10 cellular contexts compared by ENCODE assay signal in the genomic region with DNA sequence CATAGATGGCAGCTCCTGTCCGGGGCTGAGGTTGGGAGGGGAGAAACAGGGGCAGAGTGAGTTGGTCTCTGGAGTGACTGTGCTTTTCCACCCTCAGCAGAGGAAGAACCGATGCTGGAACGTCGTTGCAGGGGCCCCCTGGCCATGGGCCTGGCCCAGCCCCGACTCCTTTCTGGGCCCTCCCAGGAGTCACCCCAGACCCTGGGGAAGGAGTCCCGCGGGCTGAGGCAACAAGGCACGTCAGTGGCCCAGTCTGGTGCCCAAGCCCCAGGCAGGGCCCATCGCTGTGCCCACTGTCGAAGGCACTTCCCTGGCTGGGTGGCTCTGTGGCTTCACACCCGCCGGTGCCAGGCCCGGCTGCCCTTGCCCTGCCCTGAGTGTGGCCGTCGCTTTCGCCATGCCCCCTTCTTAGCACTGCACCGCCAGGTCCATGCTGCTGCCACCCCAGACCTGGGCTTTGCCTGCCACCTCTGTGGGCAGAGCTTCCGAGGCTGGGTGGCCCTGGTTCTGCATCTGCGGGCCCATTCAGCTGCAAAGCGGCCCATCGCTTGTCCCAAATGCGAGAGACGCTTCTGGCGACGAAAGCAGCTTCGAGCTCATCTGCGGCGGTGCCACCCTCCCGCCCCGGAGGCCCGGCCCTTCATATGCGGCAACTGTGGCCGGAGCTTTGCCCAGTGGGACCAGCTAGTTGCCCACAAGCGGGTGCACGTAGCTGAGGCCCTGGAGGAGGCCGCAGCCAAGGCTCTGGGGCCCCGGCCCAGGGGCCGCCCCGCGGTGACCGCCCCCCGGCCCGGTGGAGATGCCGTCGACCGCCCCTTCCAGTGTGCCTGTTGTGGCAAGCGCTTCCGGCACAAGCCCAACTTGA. TPM values are rescaled to one million over a fixed set of nuclear protein-coding genes. Genes with fewer than 3 reads are reported as not detected.
DNase-seq lines count a peak whose midpoint lies in the region; ATAC-seq, FAIRE-seq and TF ChIP-seq lines count a peak whose summit lies in the region.
"Had no signal": no experiment of that assay in that cellular context is flagged by ENCODE, and none has a peak within 500 bp of the region (broad histone marks: within the 10 kb centered on the region; RNA-seq: fewer than 3 reads in every experiment).

No MANE protein-coding gene starts in this region.

- POLR2A ChIA-PET in HepG2 (lab: Yijun Ruan, JAX) = interaction anchor here (0.6 to 6.8 kb wide), 12 partner anchors 8 to 533 kb away, joined by 3 to 141 read pairs (median 22); a partner anchor contains a TSS

- intact Hi-C loops in HepG2 (cut with micrococcal nuclease; ENCODE audit: unreplicated experiment) = no loop called here
- intact Hi-C loops in right lobe of liver (cut with DNase I) = no loop called here
- intact Hi-C loops in transverse colon (cut with DNase I; ENCODE audit: low total_unique reads) = no loop called here

- TF ChIP-seq RAD21 in HepG2 (CRISPR knock-in tag; IDR thresholded peaks at IDR 0.05) = no peak

- no peaks in the 10 kb centered on the region for H3K27me3 ChIP-seq in HepG2 (ENCODE audit: control insufficient read depth in 1 of 2, insufficient read depth in 2 of 2, low read length in 2 of 2)
- no peaks in the 10 kb centered on the region for H3K27me3 ChIP-seq in right lobe of liver
- no peaks in the 10 kb centered on the region for H3K27me3 ChIP-seq in hepatocyte
- H3K27me3 ChIP-seq in transverse colon = no peaks in the 10 kb centered on the region
- H3K27me3 ChIP-seq: MG63 had no signal

- no peak overlapping the region for H2AFZ ChIP-seq in HepG2 (ENCODE audit: low read length)
- H2AFZ ChIP-seq in hepatocyte = no peak overlapping the region

- peaks cover 5 to 27% of the 10 kb centered on the region in 2 experiments; a peak in 4 of 5 replicates for H3K36me3 ChIP-seq in HepG2 (replicated peaks in 1 of 2; ENCODE audit: control insufficient read depth in 1 of 2, insufficient read depth in 2 of 2, low read length in 2 of 2)
- H3K36me3 ChIP-seq in right lobe of liver = peaks cover 0 to 28% (median 10%) of the 10 kb centered on the region in 4 donors
- no peaks in the 10 kb centered on the region for H3K36me3 ChIP-seq in hepatocyte (replicated peaks; ENCODE audit: insufficient read depth, low read depth)
- H3K36me3 ChIP-seq in transverse colon = no peaks in the 10 kb centered on the region

- TF ChIP-seq EP300 in HepG2 (IDR thresholded peaks at IDR 0.05; ENCODE audit: low read depth in 2 of 2, low read length in 2 of 2) = no peak
- TF ChIP-seq EP300 in HepG2 (CRISPR knock-in tag; IDR thresholded peaks at IDR 0.05; ENCODE audit: borderline replicate concordance) = no peak
- TF ChIP-seq EP300 in transverse colon (IDR thresholded peaks at IDR 0.05; ENCODE audit: low read depth) = no peak

- H3K27ac ChIP-seq in HepG2 (ENCODE audit: extremely low read length, insufficient read depth, low read length) (peak overlapping the region; percentile 100), right lobe of liver (no peak overlapping the region), hepatocyte (peak overlapping the region; percentile 96), transverse colon (peak overlapping the region; percentile 93 to 99 (median 97))

- peaks cover 64% of the 10 kb centered on the region for H3K4me1 ChIP-seq in HepG2 (ENCODE audit: insufficient read depth, low read length)
- peaks cover 0 to 40% (median 15%) of the 10 kb centered on the region in 4 donors for H3K4me1 ChIP-seq in right lobe of liver
- H3K4me1 ChIP-seq in hepatocyte (ENCODE audit: insufficient read depth) = peaks cover 42% of the 10 kb centered on the region
- peaks cover 24 to 85% (median 61%) of the 10 kb centered on the region in 4 donors for H3K4me1 ChIP-seq in transverse colon

- 93% methylated on average over 15 of the region's 48 CpGs for WGBS in HepG2 (ENCODE audit: low lambda C conversion rate)
- WGBS in right lobe of liver (ENCODE audit: insufficient coverage, low coverage, low lambda C conversion rate, missing lambda C conversion rate) = 73% methylated on average over 2 of the region's 48 CpGs
- WGBS in hepatocyte (ENCODE audit: low lambda C conversion rate, missing lambda C conversion rate) = 94% methylated on average over 42 of the region's 48 CpGs
- 73% methylated on average over 26 of the region's 48 CpGs; no CpG with 5 or more reads in 1 of the 2 donors for WGBS in transverse colon (ENCODE audit: low coverage in 1 of 2), 2 donors

- H3K4me3 ChIP-seq in HepG2 (replicated peaks in 1 of 3; ENCODE audit: insufficient read depth in 1 of 3, low read depth in 2 of 3, low read length in 3 of 3) = peak overlapping the region in 1 of 3 experiments; percentile 82; a peak in 1 of 6 replicates
- H3K4me3 ChIP-seq in right lobe of liver = no peak overlapping the region
- no peak overlapping the region for H3K4me3 ChIP-seq in hepatocyte
- peak overlapping the region in 3 of 4 donors; percentile 16 to 90 (median 70) for H3K4me3 ChIP-seq in transverse colon
- H3K4me3 ChIP-seq: MG63 had no signal

- no peaks in the 10 kb centered on the region for H3K9me2 ChIP-seq in hepatocyte (replicated peaks; ENCODE audit: insufficient read depth)

- no peak for ATAC-seq in HepG2
- ATAC-seq in right lobe of liver = no peak
- no peak for ATAC-seq in GM19023 (IDR thresholded peaks at IDR 0.05; ENCODE audit: unreplicated experiment)

- no peak for FAIRE-seq in HepG2 (lab: Jason Lieb, UNC)

- CTCF ChIA-PET in HepG2 (lab: Yijun Ruan, JAX; ENCODE audit: low intra/inter-chr PET ratio, low total read pairs) = no interaction called here

- H3K9me3 ChIP-seq in HepG2 (ENCODE audit: low read length) = no peaks in the 10 kb centered on the region
- no peaks in the 10 kb centered on the region for H3K9me3 ChIP-seq in right lobe of liver
- no peaks in the 10 kb centered on the region for H3K9me3 ChIP-seq in hepatocyte (ENCODE audit: low read depth)
- no peaks in the 10 kb centered on the region for H3K9me3 ChIP-seq in transverse colon
- H3K9me3 ChIP-seq: MG63 had no signal

- H3K4me2 ChIP-seq in HepG2 (ENCODE audit: low read depth, low read length) (peak overlapping the region; percentile 99), hepatocyte (peak overlapping the region; percentile 94)

- in situ Hi-C loops in HepG2 (cut with HindIII; ENCODE audit: extremely low pct_ligation_motif_present, low pct_unique_long_range_greater_than_20kb) = no loop called here
- in situ Hi-C loops in transverse colon (cut with MboI; ENCODE audit: low pct_ligation_motif_present in 1 of 4, low pct_unique_long_range_greater_than_20kb in 1 of 4, low sequenced_read_pairs in 3 of 4) = no loop called here

- TF ChIP-seq POLR2A in HepG2 (IDR thresholded peaks at IDR 0.05; ENCODE audit: insufficient read depth in 1 of 2, low read depth in 2 of 2, low read length in 2 of 2) = peak in 1 of 2 experiments; percentile 36; a peak in 1 of 4 replicates
- TF ChIP-seq POLR2A in right lobe of liver (IDR thresholded peaks at IDR 0.05) = no peak
- no peak for TF ChIP-seq POLR2A in transverse colon (IDR thresholded peaks at IDR 0.05)

- TF ChIP-seq CTCF in HepG2 (CRISPR knock-in tag; IDR thresholded peaks at IDR 0.05) (no peak), right lobe of liver (IDR thresholded peaks at IDR 0.05) (no peak), hepatocyte (IDR thresholded peaks at IDR 0.05; ENCODE audit: poor library complexity) (no peak), transverse colon (IDR thresholded peaks at IDR 0.05) (no peak)

- BruUV-seq in HepG2 (replicated peaks; lab: Mats Ljungman, UMichigan) = no TSS peak

- peaks cover 38% of the 10 kb centered on the region for H3K79me2 ChIP-seq in HepG2 (ENCODE audit: insufficient read depth, low read length)
- H3K79me2 ChIP-seq in hepatocyte = peaks cover 78% of the 10 kb centered on the region

- DNase-seq in HepG2 (ENCODE audit: low spot score) (no peak), right lobe of liver (no peak), hepatocyte (ENCODE audit: low spot score) (no peak), transverse colon (no peak), hepatic stellate cell (ENCODE audit: low spot score) (no peak)
- DNase-seq: activated naive CD4-positive, alpha-beta T cell; MG63; midbrain; stimulated activated CD4-positive, alpha-beta T cell treated with anti-CD3 and anti-CD28 coated beads, Interleukin-2, amount 100 ng/mL, for 48 hours had no signal

- no peak overlapping the region for H3K9ac ChIP-seq in HepG2 (ENCODE audit: insufficient read depth, low read depth, low read length)

- H4K20me1 ChIP-seq in HepG2 (ENCODE audit: insufficient read depth, low read length) = peaks cover 8% of the 10 kb centered on the region; the same call in 1 of the 2 replicates
- no peaks in the 10 kb centered on the region for H4K20me1 ChIP-seq in hepatocyte (ENCODE audit: insufficient read depth, poor library complexity, severe bottlenecking)

RNA-seq across cellular contexts. Expression of a gene that starts 2.7 kb away (rescaled TPM):
- total RNA-seq in HepG2 (2016; rRNA removed; fragmentation: Illumina TruSeq; extraction: Trizol) (86.4 and 108 TPM in 2 replicates), right lobe of liver (100 to 1,000 TPM in 2 of 6 experiments, 10 to 100 TPM in 4; 56.2 to 133 (median 73.5) TPM), hepatocyte (75.5 and 79.1 TPM in 2 replicates), transverse colon (100 to 1,000 TPM; 182 to 414 (median 247) TPM)
- 34.3 and 36.1 TPM in 2 replicates for total RNA-seq in HepG2 (2016; cell fraction: cytosol; rRNA removed; fragmentation: Illumina TruSeq; extraction: Trizol; ENCODE audit: low read depth)
- total RNA-seq in HepG2 (2016; cell fraction: insoluble cytoplasmic fraction; rRNA removed; fragmentation: Illumina TruSeq; extraction: Trizol) = 77.5 and 106 TPM in 2 replicates
- total RNA-seq in HepG2 (2016; cell fraction: membrane; rRNA removed; fragmentation: Illumina TruSeq; extraction: Trizol) = 112 and 119 TPM in 2 replicates
- 81.1 and 91.5 TPM in 2 replicates for total RNA-seq in HepG2 (2016; cell fraction: nucleus; rRNA removed; fragmentation: Illumina TruSeq; extraction: Trizol)
- polyA plus RNA-seq in HepG2 (2011; rRNA removed) (69.9 and 87.9 TPM in 2 replicates), hepatocyte (102 and 107 TPM in 2 replicates)
- 58.9 and 82.1 TPM in 2 replicates for polyA plus RNA-seq in HepG2 (2011; cell fraction: cytosol; rRNA removed)
- 189 and 195 TPM in 2 replicates for polyA plus RNA-seq in HepG2 (2011; cell fraction: nucleus; rRNA removed)
- 52.5 and 64.7 TPM in 2 replicates for polyA plus RNA-seq in HepG2 (2012)
- polyA plus RNA-seq in HepG2 (2016; cell fraction: cytosol; fragmentation: Illumina TruSeq; extraction: Trizol; ENCODE audit: low read depth) = 22.0 and 24.7 TPM in 2 replicates
- 82.2 and 105 TPM in 2 replicates for polyA plus RNA-seq in HepG2 (2016; cell fraction: insoluble cytoplasmic fraction; fragmentation: Illumina TruSeq; extraction: Trizol; ENCODE audit: low read depth)
- polyA plus RNA-seq in HepG2 (2016; cell fraction: membrane; fragmentation: Illumina TruSeq; extraction: Trizol; ENCODE audit: low read depth) = 77.8 and 77.9 TPM in 2 replicates
- polyA plus RNA-seq in HepG2 (2016; cell fraction: nucleus; fragmentation: Illumina TruSeq; extraction: Trizol; ENCODE audit: insufficient read depth, low read depth) = 138 and 155 TPM in 2 replicates
- polyA minus RNA-seq in HepG2 (2011; rRNA and poly(A)+ RNA removed; ENCODE audit: low replicate concordance) = 81.7 and 98.0 TPM in 2 replicates
- 35.3 and 35.6 TPM in 2 replicates for polyA minus RNA-seq in HepG2 (2011; cell fraction: cytosol; rRNA and poly(A)+ RNA removed)
- 50.5 and 54.6 TPM in 2 replicates for polyA minus RNA-seq in HepG2 (2011; cell fraction: nucleus; rRNA and poly(A)+ RNA removed)

RNA-seq across cellular contexts. Expression of a gene that starts 7.8 kb away (rescaled TPM):
- total RNA-seq in HepG2 (2016; rRNA removed; fragmentation: Illumina TruSeq; extraction: Trizol) (3.1 and 4.5 TPM in 2 replicates), right lobe of liver (1 to 10 TPM in 3 of 6 experiments, under 1 TPM in 3; 0.44 to 1.6 (median 0.96) TPM), hepatocyte (5.2 and 8.3 TPM in 2 replicates), transverse colon (10 to 100 TPM in 3 of 4 donors, 1 to 10 TPM in 1; 8.9 to 75.2 (median 15.2) TPM)
- 0.71 TPM in 2 replicates for total RNA-seq in HepG2 (2016; cell fraction: cytosol; rRNA removed; fragmentation: Illumina TruSeq; extraction: Trizol; ENCODE audit: low read depth)
- total RNA-seq in HepG2 (2016; cell fraction: insoluble cytoplasmic fraction; rRNA removed; fragmentation: Illumina TruSeq; extraction: Trizol) = 3.6 and 3.8 TPM in 2 replicates
- 1.9 and 2.5 TPM in 2 replicates for total RNA-seq in HepG2 (2016; cell fraction: membrane; rRNA removed; fragmentation: Illumina TruSeq; extraction: Trizol)
- 1.8 and 3.2 TPM in 2 replicates for total RNA-seq in HepG2 (2016; cell fraction: nucleus; rRNA removed; fragmentation: Illumina TruSeq; extraction: Trizol)
- polyA plus RNA-seq in HepG2 (2011; rRNA removed) (3.2 and 3.8 TPM in 2 replicates), hepatocyte (6.2 and 10.6 TPM in 2 replicates)
- 2.6 and 4.5 TPM in 2 replicates for polyA plus RNA-seq in HepG2 (2011; cell fraction: cytosol; rRNA removed)
- polyA plus RNA-seq in HepG2 (2011; cell fraction: nucleus; rRNA removed) = 5.8 and 5.9 TPM in 2 replicates
- 2.1 and 3.1 TPM in 2 replicates for polyA plus RNA-seq in HepG2 (2012)
- polyA plus RNA-seq in HepG2 (2016; cell fraction: cytosol; fragmentation: Illumina TruSeq; extraction: Trizol; ENCODE audit: low read depth) = 0.67 and 0.68 TPM in 2 replicates
- polyA plus RNA-seq in HepG2 (2016; cell fraction: insoluble cytoplasmic fraction; fragmentation: Illumina TruSeq; extraction: Trizol; ENCODE audit: low read depth) = 3.7 and 4.2 TPM in 2 replicates
- 1.2 and 1.8 TPM in 2 replicates for polyA plus RNA-seq in HepG2 (2016; cell fraction: membrane; fragmentation: Illumina TruSeq; extraction: Trizol; ENCODE audit: low read depth)
- 5.2 and 9.1 TPM in 2 replicates for polyA plus RNA-seq in HepG2 (2016; cell fraction: nucleus; fragmentation: Illumina TruSeq; extraction: Trizol; ENCODE audit: insufficient read depth, low read depth)
- polyA minus RNA-seq in HepG2 (2011; rRNA and poly(A)+ RNA removed; ENCODE audit: low replicate concordance) = 0.37 and 3.7 TPM in 2 replicates
- polyA minus RNA-seq in HepG2 (2011; cell fraction: cytosol; rRNA and poly(A)+ RNA removed) = 2.5 and 3.9 TPM in 2 replicates
- 1.8 and 2.4 TPM in 2 replicates for polyA minus RNA-seq in HepG2 (2011; cell fraction: nucleus; rRNA and poly(A)+ RNA removed)

RNA-seq across cellular contexts. Expression of a gene that starts 29.9 kb away (rescaled TPM):
- total RNA-seq in HepG2 (2016; rRNA removed; fragmentation: Illumina TruSeq; extraction: Trizol) = 94.6 and 172 TPM in 2 replicates
- total RNA-seq in HepG2 (2016; cell fraction: cytosol; rRNA removed; fragmentation: Illumina TruSeq; extraction: Trizol; ENCODE audit: low read depth) = 63.6 and 75.7 TPM in 2 replicates
- total RNA-seq in HepG2 (2016; cell fraction: insoluble cytoplasmic fraction; rRNA removed; fragmentation: Illumina TruSeq; extraction: Trizol) = 93.3 and 178 TPM in 2 replicates
- 68.9 and 86.6 TPM in 2 replicates for total RNA-seq in HepG2 (2016; cell fraction: membrane; rRNA removed; fragmentation: Illumina TruSeq; extraction: Trizol)
- total RNA-seq in HepG2 (2016; cell fraction: nucleus; rRNA removed; fragmentation: Illumina TruSeq; extraction: Trizol) = 126 and 156 TPM in 2 replicates
- polyA plus RNA-seq in HepG2 (2011; rRNA removed) = 134 and 157 TPM in 2 replicates
- 197 and 233 TPM in 2 replicates for polyA plus RNA-seq in HepG2 (2011; cell fraction: cytosol; rRNA removed)
- polyA plus RNA-seq in HepG2 (2011; cell fraction: nucleus; rRNA removed) = 164 and 202 TPM in 2 replicates
- 37.9 and 77.4 TPM in 2 replicates for polyA plus RNA-seq in HepG2 (2012)
- polyA plus RNA-seq in HepG2 (2016; cell fraction: cytosol; fragmentation: Illumina TruSeq; extraction: Trizol; ENCODE audit: low read depth) = 96.7 and 115 TPM in 2 replicates
- polyA plus RNA-seq in HepG2 (2016; cell fraction: insoluble cytoplasmic fraction; fragmentation: Illumina TruSeq; extraction: Trizol; ENCODE audit: low read depth) = 134 and 138 TPM in 2 replicates
- 82.1 and 99.5 TPM in 2 replicates for polyA plus RNA-seq in HepG2 (2016; cell fraction: membrane; fragmentation: Illumina TruSeq; extraction: Trizol; ENCODE audit: low read depth)
- polyA plus RNA-seq in HepG2 (2016; cell fraction: nucleus; fragmentation: Illumina TruSeq; extraction: Trizol; ENCODE audit: insufficient read depth, low read depth) = 420 and 455 TPM in 2 replicates
- polyA minus RNA-seq in HepG2 (2011; rRNA and poly(A)+ RNA removed; ENCODE audit: low replicate concordance) = 22.1 TPM in 1 of 2 replicates, not detected in the other
- 17.4 and 20.0 TPM in 2 replicates for polyA minus RNA-seq in HepG2 (2011; cell fraction: cytosol; rRNA and poly(A)+ RNA removed)
- polyA minus RNA-seq in HepG2 (2011; cell fraction: nucleus; rRNA and poly(A)+ RNA removed) = 6.1 and 7.3 TPM in 2 replicates
- 100 to 1,000 TPM; 552 to 948 (median 788) TPM for total RNA-seq in right lobe of liver
- total RNA-seq in hepatocyte = 104 and 122 TPM in 2 replicates
- 164 and 187 TPM in 2 replicates for polyA plus RNA-seq in hepatocyte
- total RNA-seq in transverse colon = 100 to 1,000 TPM in 2 of 4 donors, 10 to 100 TPM in 2; 84.2 to 124 (median 102) TPM

RNA-seq across cellular contexts. Expression of a gene that starts 48.0 kb away (rescaled TPM):
- total RNA-seq in HepG2 (2016; rRNA removed; fragmentation: Illumina TruSeq; extraction: Trizol) = 4.1 and 7.5 TPM in 2 replicates
- 7.2 and 7.8 TPM in 2 replicates for total RNA-seq in HepG2 (2016; cell fraction: cytosol; rRNA removed; fragmentation: Illumina TruSeq; extraction: Trizol; ENCODE audit: low read depth)
- 3.7 and 6.7 TPM in 2 replicates for total RNA-seq in HepG2 (2016; cell fraction: insoluble cytoplasmic fraction; rRNA removed; fragmentation: Illumina TruSeq; extraction: Trizol)
- total RNA-seq in HepG2 (2016; cell fraction: membrane; rRNA removed; fragmentation: Illumina TruSeq; extraction: Trizol) = 4.8 and 5.6 TPM in 2 replicates
- 17.1 and 19.7 TPM in 2 replicates for total RNA-seq in HepG2 (2016; cell fraction: nucleus; rRNA removed; fragmentation: Illumina TruSeq; extraction: Trizol)
- 3.2 and 3.8 TPM in 2 replicates for polyA plus RNA-seq in HepG2 (2011; rRNA removed)
- polyA plus RNA-seq in HepG2 (2011; cell fraction: cytosol; rRNA removed) = 2.5 and 2.7 TPM in 2 replicates
- 4.0 and 4.3 TPM in 2 replicates for polyA plus RNA-seq in HepG2 (2011; cell fraction: nucleus; rRNA removed)
- 1.2 and 1.4 TPM in 2 replicates for polyA plus RNA-seq in HepG2 (2012)
- 0.95 and 2.7 TPM in 2 replicates for polyA plus RNA-seq in HepG2 (2016; cell fraction: cytosol; fragmentation: Illumina TruSeq; extraction: Trizol; ENCODE audit: low read depth)
- 1.9 and 3.9 TPM in 2 replicates for polyA plus RNA-seq in HepG2 (2016; cell fraction: insoluble cytoplasmic fraction; fragmentation: Illumina TruSeq; extraction: Trizol; ENCODE audit: low read depth)
- polyA plus RNA-seq in HepG2 (2016; cell fraction: membrane; fragmentation: Illumina TruSeq; extraction: Trizol; ENCODE audit: low read depth) = 1.4 and 1.6 TPM in 2 replicates
- polyA plus RNA-seq in HepG2 (2016; cell fraction: nucleus; fragmentation: Illumina TruSeq; extraction: Trizol; ENCODE audit: insufficient read depth, low read depth) = 4.9 and 8.0 TPM in 2 replicates
- polyA minus RNA-seq in HepG2 (2011; rRNA and poly(A)+ RNA removed; ENCODE audit: low replicate concordance) = 10.0 and 39.9 TPM in 2 replicates
- polyA minus RNA-seq in HepG2 (2011; cell fraction: cytosol; rRNA and poly(A)+ RNA removed) = 2.6 and 3.3 TPM in 2 replicates
- polyA minus RNA-seq in HepG2 (2011; cell fraction: nucleus; rRNA and poly(A)+ RNA removed) = 44.3 and 59.4 TPM in 2 replicates
- total RNA-seq in right lobe of liver = 10 to 100 TPM; 30.0 to 36.5 (median 32.7) TPM
- total RNA-seq in hepatocyte = 17.7 and 18.6 TPM in 2 replicates
- polyA plus RNA-seq in hepatocyte = 7.8 and 11.9 TPM in 2 replicates
- total RNA-seq in transverse colon = 10 to 100 TPM; 19.9 to 71.1 (median 42.7) TPM

RNA-seq across cellular contexts. Expression of a gene that starts 48.2 kb away (rescaled TPM):
- total RNA-seq in HepG2 (2016; rRNA removed; fragmentation: Illumina TruSeq; extraction: Trizol) (34.8 and 38.4 TPM in 2 replicates), right lobe of liver (10 to 100 TPM; 13.0 to 33.0 (median 19.1) TPM), hepatocyte (23.4 and 24.0 TPM in 2 replicates), transverse colon (10 to 100 TPM in 3 of 4 donors, 1 to 10 TPM in 1; 1.4 to 55.4 (median 17.2) TPM)
- 10.3 and 10.8 TPM in 2 replicates for total RNA-seq in HepG2 (2016; cell fraction: cytosol; rRNA removed; fragmentation: Illumina TruSeq; extraction: Trizol; ENCODE audit: low read depth)
- 30.5 and 35.2 TPM in 2 replicates for total RNA-seq in HepG2 (2016; cell fraction: insoluble cytoplasmic fraction; rRNA removed; fragmentation: Illumina TruSeq; extraction: Trizol)
- 34.2 and 36.9 TPM in 2 replicates for total RNA-seq in HepG2 (2016; cell fraction: membrane; rRNA removed; fragmentation: Illumina TruSeq; extraction: Trizol)
- total RNA-seq in HepG2 (2016; cell fraction: nucleus; rRNA removed; fragmentation: Illumina TruSeq; extraction: Trizol) = 25.0 and 31.2 TPM in 2 replicates
- polyA plus RNA-seq in HepG2 (2011; rRNA removed) (33.0 and 42.2 TPM in 2 replicates), hepatocyte (35.4 and 38.7 TPM in 2 replicates)
- polyA plus RNA-seq in HepG2 (2011; cell fraction: cytosol; rRNA removed) = 34.7 and 58.3 TPM in 2 replicates
- polyA plus RNA-seq in HepG2 (2011; cell fraction: nucleus; rRNA removed) = 25.0 and 33.0 TPM in 2 replicates
- 22.2 and 36.3 TPM in 2 replicates for polyA plus RNA-seq in HepG2 (2012)
- 19.9 and 25.0 TPM in 2 replicates for polyA plus RNA-seq in HepG2 (2016; cell fraction: cytosol; fragmentation: Illumina TruSeq; extraction: Trizol; ENCODE audit: low read depth)
- 36.4 and 46.3 TPM in 2 replicates for polyA plus RNA-seq in HepG2 (2016; cell fraction: insoluble cytoplasmic fraction; fragmentation: Illumina TruSeq; extraction: Trizol; ENCODE audit: low read depth)
- polyA plus RNA-seq in HepG2 (2016; cell fraction: membrane; fragmentation: Illumina TruSeq; extraction: Trizol; ENCODE audit: low read depth) = 41.1 and 42.5 TPM in 2 replicates
- polyA plus RNA-seq in HepG2 (2016; cell fraction: nucleus; fragmentation: Illumina TruSeq; extraction: Trizol; ENCODE audit: insufficient read depth, low read depth) = 34.8 and 36.2 TPM in 2 replicates
- 45.8 and 71.1 TPM in 2 replicates for polyA minus RNA-seq in HepG2 (2011; rRNA and poly(A)+ RNA removed; ENCODE audit: low replicate concordance)
- 33.7 and 34.5 TPM in 2 replicates for polyA minus RNA-seq in HepG2 (2011; cell fraction: cytosol; rRNA and poly(A)+ RNA removed)
- 13.3 and 15.4 TPM in 2 replicates for polyA minus RNA-seq in HepG2 (2011; cell fraction: nucleus; rRNA and poly(A)+ RNA removed)

Comparison
In these comparisons a context has a peak if more than half of its experiments do, and no peak if none do; other contexts are left out.
1. H3K27ac ChIP-seq: peak in HepG2 (single experiment), hepatocyte (single experiment) and transverse colon (4 of 4); none in right lobe of liver (0 of 3).
2. H3K4me3 ChIP-seq: peak in transverse colon (3 of 4); none in right lobe of liver (0 of 3) and hepatocyte (single experiment).